Comparison of ENCODE assay signal across 8 cellular contexts in genomic region chr3:179421500-179421899, GRCh38. TPM values are rescaled to one million over a fixed set of nuclear protein-coding genes. Genes with fewer than 3 reads are reported as not detected.
A peak's percentile ranks its signal among the peaks of the same experiment; 100 is the strongest.
DNase-seq lines count a peak whose midpoint lies in the region; ATAC-seq, FAIRE-seq and TF ChIP-seq lines count a peak whose summit lies in the region.

No MANE protein-coding gene starts in this region.

- peaks cover 2 to 5% of the 10 kb centered on the region in 2 donors for H3K36me3 ChIP-seq in kidney (ENCODE audit: control insufficient read depth in 1 of 2, insufficient read depth in 2 of 2, low read length in 2 of 2)

- H3K4me1 ChIP-seq in kidney (ENCODE audit: control insufficient read depth in 1 of 2, insufficient read depth in 1 of 2, low read depth in 1 of 2, low read length in 2 of 2) = no peaks in the 10 kb centered on the region

- H3K9me3 ChIP-seq in kidney (ENCODE audit: control insufficient read depth in 1 of 2, low read length in 2 of 2) = no peaks in the 10 kb centered on the region

- H3K27ac ChIP-seq in kidney (ENCODE audit: low read depth in 2 of 2, low read length in 2 of 2) = no peak overlapping the region

- H3K9ac ChIP-seq in kidney (ENCODE audit: low read length in 2 of 2) = no peak overlapping the region

- TF ChIP-seq CTCF in astrocyte of the spinal cord (IDR thresholded peaks at IDR 0.05; ENCODE audit: low read depth, low read length) = peak; percentile 51
- peak; percentile 41 for TF ChIP-seq CTCF in kidney (IDR thresholded peaks at IDR 0.05; ENCODE audit: borderline replicate concordance, extremely low read depth, insufficient read depth)

- DNase-seq in Right ventricle myocardium inferior (ENCODE audit: missing footprints) (no peak), cardiac septum (ENCODE audit: low spot score) (no peak), astrocyte of the spinal cord (ENCODE audit: low read depth, low spot score) (peak; percentile 45), kidney (no peak), NCI-H446 treated with DMSO at 0.1 percent for 48 hours (lab: John Stamatoyannopoulos, UW) (no peak)
- DNase-seq in activated T-cell treated with anti-CD3 and anti-CD28 coated beads, Interleukin-2, amount 50 U/mL, for 48 hours = no peak
- DNase-seq in NK-92 treated with Interleukin-12 subunit alpha and Interleukin-12 subunit beta, amount 100 ng/mL, for 24 hours (lab: John Stamatoyannopoulos, UW) = no peak

- H3K4me3 ChIP-seq in astrocyte of the spinal cord (ENCODE audit: low read depth, low read length) (no peak overlapping the region), kidney (ENCODE audit: low read length in 2 of 2) (no peak overlapping the region)

- no peak for FAIRE-seq in kidney (lab: Jason Lieb, UNC)

- intact Hi-C loops in Right ventricle myocardium inferior (cut with DNase I) = loop anchor here (1.0 kb wide), 1 partner anchor 138 kb away; no protein-coding TSS in a partner anchor
- intact Hi-C loops in cardiac septum (cut with DNase I) = loop anchor here (2.0 kb wide), 1 partner anchor 137 kb away; no protein-coding TSS in a partner anchor
- intact Hi-C loops in kidney (cut with DNase I) = loop anchor here (10.0 kb wide), 1 partner anchor 133 kb away; no protein-coding TSS in a partner anchor

- peak; percentile 78 for ATAC-seq in Right ventricle myocardium inferior
- no peak for ATAC-seq in HG02981 (IDR thresholded peaks at IDR 0.05; ENCODE audit: unreplicated experiment)

- in situ Hi-C loops in astrocyte of the spinal cord (cut with HindIII; ENCODE audit: low sequenced_read_pairs) = no loop called here

RNA-seq across cellular contexts. Expression of gene GNB4, which starts 29.8 kb away (rescaled TPM):
- total RNA-seq in Right ventricle myocardium inferior = 15.8 TPM
- 14.7 TPM for total RNA-seq in cardiac septum
- 31.0 TPM for total RNA-seq in kidney
- 3.9 TPM for polyA plus RNA-seq in kidney (ENCODE audit: insufficient read depth, low read depth, low replicate concordance)
